Comparison of ENCODE assay signal across 21 cellular contexts in genomic region chr2:60285476-60286316, GRCh38.
DNase-seq lines count a peak whose midpoint lies in the region; ATAC-seq, FAIRE-seq and TF ChIP-seq lines count a peak whose summit lies in the region.
"Had no signal": no experiment of that assay in that cellular context is flagged by ENCODE, and none has a peak within 500 bp of the region (broad histone marks: within the 10 kb centered on the region; RNA-seq: fewer than 3 reads in every experiment).

No MANE protein-coding gene starts in this region.

- WGBS in HepG2 (ENCODE audit: low lambda C conversion rate), result 30% methylated on average over 6 of the region's 7 CpGs

- peaks cover 20% of the 10 kb centered on the region for H3K4me1 Mint-ChIP-seq in dendritic cell treated with granulocyte-macrophage colony-stimulating factor and Interleukin-4, amounts not matched to agents 40 ng/mL and 50 ng/mL, for 4 days (ENCODE audit: low read depth)
- H3K4me1 Mint-ChIP-seq in naive thymus-derived CD8-positive, alpha-beta T cell, result no peaks in the 10 kb centered on the region
- H3K4me1 Mint-ChIP-seq: activated naive CD4-positive, alpha-beta T cell treated with anti-CD3 and anti-CD28 coated beads, Interleukin-2, amount 50 U/mL, for 24 hours; immature natural killer cell had no signal

- in situ Hi-C loops in HepG2 (cut with HindIII; ENCODE audit: extremely low pct_ligation_motif_present, low pct_unique_long_range_greater_than_20kb), result no loop called here

- no peaks in the 10 kb centered on the region for H3K36me3 Mint-ChIP-seq in dendritic cell treated with granulocyte-macrophage colony-stimulating factor and Interleukin-4, amounts not matched to agents 40 ng/mL and 50 ng/mL, for 4 days (ENCODE audit: low read depth)
- no peaks in the 10 kb centered on the region for H3K36me3 Mint-ChIP-seq in naive thymus-derived CD8-positive, alpha-beta T cell
- H3K36me3 Mint-ChIP-seq: activated naive CD4-positive, alpha-beta T cell treated with anti-CD3 and anti-CD28 coated beads, Interleukin-2, amount 50 U/mL, for 24 hours; CD14-positive monocyte; immature natural killer cell had no signal

- H2AFZ ChIP-seq in HepG2 (ENCODE audit: low read length), result no peak overlapping the region
- H2AFZ ChIP-seq: hepatocyte had no signal

- no peak for TF ChIP-seq CTCF in HepG2 (CRISPR knock-in tag; IDR thresholded peaks at IDR 0.05)

- no peak overlapping the region for H3K9ac ChIP-seq in HepG2 (ENCODE audit: insufficient read depth, low read depth, low read length)
- H3K9ac ChIP-seq: KMS-11 had no signal

- intact Hi-C loops in dendritic cell treated with granulocyte-macrophage colony-stimulating factor and Interleukin-4, amounts not matched to agents 40 ng/mL and 50 ng/mL, for 4 days (cut with micrococcal nuclease), result no loop called here
- intact Hi-C loops in HepG2 (cut with micrococcal nuclease; ENCODE audit: unreplicated experiment), result no loop called here

- DNase-seq in MG63, result peak; percentile 11
- no peak for DNase-seq in HepG2 (ENCODE audit: low spot score)
- DNase-seq in naive thymus-derived CD8-positive, alpha-beta T cell, result no peak
- DNase-seq in NCI-H1436 (lab: John Stamatoyannopoulos, UW), result no peak
- DNase-seq in GM19239 (ENCODE audit: insufficient read length, low spot score), result no peak
- DNase-seq: activated B cell treated with CpG ODN at 0.5 μM for 24 hours; aorta; central memory CD4-positive, alpha-beta T cell; immature natural killer cell; lower lobe of right lung; NCI-H69; transverse colon had no signal

- TF ChIP-seq POLR2A in HepG2 (IDR thresholded peaks at IDR 0.05; ENCODE audit: insufficient read depth in 1 of 2, low read depth in 2 of 2, low read length in 2 of 2), result no peak

- H3K36me3 ChIP-seq in MG63 (no peaks in the 10 kb centered on the region), HepG2 (replicated peaks in 1 of 2; ENCODE audit: control insufficient read depth in 1 of 2, insufficient read depth in 2 of 2, low read length in 2 of 2) (no peaks in the 10 kb centered on the region)
- H3K36me3 ChIP-seq: lower lobe of right lung, transverse colon had no signal

- H3K27me3 ChIP-seq in MG63, result no peaks in the 10 kb centered on the region
- no peaks in the 10 kb centered on the region for H3K27me3 ChIP-seq in HepG2 (ENCODE audit: control insufficient read depth in 1 of 2, insufficient read depth in 2 of 2, low read length in 2 of 2)
- H3K27me3 ChIP-seq: hepatocyte, transverse colon had no signal

- no peak overlapping the region for H3K4me3 ChIP-seq in MG63
- H3K4me3 ChIP-seq in HepG2 (replicated peaks in 1 of 3; ENCODE audit: insufficient read depth in 1 of 3, low read depth in 2 of 3, low read length in 3 of 3), result no peak overlapping the region
- H3K4me3 ChIP-seq: hepatocyte, lower lobe of right lung, transverse colon had no signal

- BruUV-seq in HepG2 (replicated peaks; lab: Mats Ljungman, UMichigan), result no TSS peak

- H3K9me3 Mint-ChIP-seq in dendritic cell treated with granulocyte-macrophage colony-stimulating factor and Interleukin-4, amounts not matched to agents 40 ng/mL and 50 ng/mL, for 4 days, result no peaks in the 10 kb centered on the region
- H3K9me3 Mint-ChIP-seq in naive thymus-derived CD8-positive, alpha-beta T cell, result no peaks in the 10 kb centered on the region
- H3K9me3 Mint-ChIP-seq: activated B cell treated with CpG ODN at 0.5 μM for 24 hours; activated naive CD4-positive, alpha-beta T cell treated with anti-CD3 and anti-CD28 coated beads, Interleukin-2, amount 50 U/mL, for 24 hours; immature natural killer cell; neural crest cell had no signal

- no peaks in the 10 kb centered on the region for H3K9me3 ChIP-seq in MG63
- H3K9me3 ChIP-seq in HepG2 (ENCODE audit: low read length), result no peaks in the 10 kb centered on the region
- H3K9me3 ChIP-seq: lower lobe of right lung, transverse colon had no signal

- TF ChIP-seq EP300 in HepG2 (IDR thresholded peaks at IDR 0.05; ENCODE audit: low read depth in 2 of 2, low read length in 2 of 2), result no peak
- TF ChIP-seq EP300 in HepG2 (CRISPR knock-in tag; IDR thresholded peaks at IDR 0.05; ENCODE audit: borderline replicate concordance), result no peak

- no peak overlapping the region for H3K27ac ChIP-seq in HepG2 (ENCODE audit: extremely low read length, insufficient read depth, low read length)
- H3K27ac ChIP-seq: hepatocyte, KMS-11, lower lobe of right lung, transverse colon had no signal

- CTCF ChIA-PET in HepG2 (lab: Yijun Ruan, JAX; ENCODE audit: low intra/inter-chr PET ratio, low total read pairs), result no interaction called here

- POLR2A ChIA-PET in HepG2 (lab: Yijun Ruan, JAX), result no interaction called here
- POLR2A ChIA-PET in naive thymus-derived CD8-positive, alpha-beta T cell (lab: Charles Lee), result no interaction called here

- no peak for FAIRE-seq in HepG2 (lab: Jason Lieb, UNC)
- no peak for FAIRE-seq in GM19239 (lab: Jason Lieb, UNC)
- FAIRE-seq: D721Med had no signal

- no peaks in the 10 kb centered on the region for H4K20me1 ChIP-seq in HepG2 (ENCODE audit: insufficient read depth, low read length)

- no peak overlapping the region for H3K4me2 ChIP-seq in HepG2 (ENCODE audit: low read depth, low read length)
- H3K4me2 ChIP-seq: hepatocyte, KMS-11 had no signal

- H3K79me2 ChIP-seq in HepG2 (ENCODE audit: insufficient read depth, low read length), result no peaks in the 10 kb centered on the region
- H3K79me2 ChIP-seq: hepatocyte had no signal

- TF ChIP-seq RAD21 in HepG2 (CRISPR knock-in tag; IDR thresholded peaks at IDR 0.05), result no peak

- peak overlapping the region; percentile 12 for H3K27ac Mint-ChIP-seq in dendritic cell treated with granulocyte-macrophage colony-stimulating factor and Interleukin-4, amounts not matched to agents 40 ng/mL and 50 ng/mL, for 4 days
- H3K27ac Mint-ChIP-seq in naive thymus-derived CD8-positive, alpha-beta T cell, result no peak overlapping the region
- H3K27ac Mint-ChIP-seq: activated B cell treated with CpG ODN at 0.5 μM for 24 hours; activated naive CD4-positive, alpha-beta T cell treated with anti-CD3 and anti-CD28 coated beads, Interleukin-2, amount 50 U/mL, for 24 hours; CD14-positive monocyte; immature natural killer cell had no signal

- H3K27me3 Mint-ChIP-seq in dendritic cell treated with granulocyte-macrophage colony-stimulating factor and Interleukin-4, amounts not matched to agents 40 ng/mL and 50 ng/mL, for 4 days, result no peaks in the 10 kb centered on the region
- H3K27me3 Mint-ChIP-seq in naive thymus-derived CD8-positive, alpha-beta T cell, result peaks cover 0 to 3% (median 0%) of the 10 kb centered on the region in 5 donors
- H3K27me3 Mint-ChIP-seq: activated B cell treated with CpG ODN at 0.5 μM for 24 hours had no signal

- no peak overlapping the region for H3K4me3 Mint-ChIP-seq in dendritic cell treated with granulocyte-macrophage colony-stimulating factor and Interleukin-4, amounts not matched to agents 40 ng/mL and 50 ng/mL, for 4 days
- peak overlapping the region in 1 of 10 donors; percentile 12 for H3K4me3 Mint-ChIP-seq in naive thymus-derived CD8-positive, alpha-beta T cell
- H3K4me3 Mint-ChIP-seq: activated B cell treated with CpG ODN at 0.5 μM for 24 hours; activated naive CD4-positive, alpha-beta T cell treated with anti-CD3 and anti-CD28 coated beads, Interleukin-2, amount 50 U/mL, for 24 hours; CD14-positive monocyte; immature natural killer cell; neural crest cell had no signal

- peak; percentile 45 for ATAC-seq in GM19463 (IDR thresholded peaks at IDR 0.05; ENCODE audit: unreplicated experiment)
- ATAC-seq in HepG2, result peak; percentile 62
- ATAC-seq in naive thymus-derived CD8-positive, alpha-beta T cell, result no peak
- no peak for ATAC-seq in HG02623 (IDR thresholded peaks at IDR 0.05; ENCODE audit: unreplicated experiment)

- H3K4me1 ChIP-seq in HepG2 (ENCODE audit: insufficient read depth, low read length), result no peaks in the 10 kb centered on the region
- H3K4me1 ChIP-seq: lower lobe of right lung, transverse colon had no signal

TF ChIP-seq in HepG2, 621 proteins besides CTCF, POLR2A, EP300 and RAD21:
- TF ChIP-seq RELA (CRISPR knock-in tag; IDR thresholded peaks at IDR 0.05) (no peak), ZNF263 (CRISPR knock-in tag; IDR thresholded peaks at IDR 0.05) (peak; percentile 43; the same call in 1 of the 2 replicates), ZNF280B (CRISPR knock-in tag; IDR thresholded peaks at IDR 0.05; ENCODE audit: borderline replicate concordance) (0 out of 2 replicates have a peak, but pooled peaks have one; percentile 16), CHD2 (IDR thresholded peaks at IDR 0.05; ENCODE audit: low read depth, low read length) (no peak)
TF ChIP-seq in HepG2: peak in this region for 2.

Comparison
In these comparisons a context has a peak if more than half of its experiments do, and no peak if none do; other contexts are left out.
1. ATAC-seq: peak in GM19463 (single experiment) and HepG2 (single experiment); none in naive thymus-derived CD8-positive, alpha-beta T cell (0 of 2) and HG02623 (single experiment).